ENCODE assay signal across 8 cellular contexts in genomic region chr2:45643543-45644542, GRCh38. TPM values are rescaled to one million over a fixed set of nuclear protein-coding genes. Genes with fewer than 3 reads are reported as not detected.
DNase-seq lines count a peak whose midpoint lies in the region; ATAC-seq, FAIRE-seq and TF ChIP-seq lines count a peak whose summit lies in the region.

No MANE protein-coding gene starts in this region.

- DNase-seq in DMS114 treated with DMSO at 0.1 percent for 48 hours (lab: John Stamatoyannopoulos, UW; ENCODE audit: unreplicated experiment) (peak; percentile 43), T-helper 2 cell (peak; percentile 51 to 67 (median 64)), GM12878 (ENCODE audit: low read depth, low spot score) (no peak), sigmoid colon (peak; percentile 78)

- H3K4me1 ChIP-seq in GM12878 (ENCODE audit: control insufficient read depth, insufficient read depth, low read length) = no peaks in the 10 kb centered on the region
- H3K4me1 ChIP-seq in sigmoid colon = peaks cover 0 to 37% (median 22%) of the 10 kb centered on the region in 4 donors

- TF ChIP-seq POLR2A in GM12878 (IDR thresholded peaks at IDR 0.05; ENCODE audit: low read depth, low read length) = no peak
- no peak for TF ChIP-seq POLR2A in sigmoid colon (IDR thresholded peaks at IDR 0.05)

- no peaks in the 10 kb centered on the region; the same call in 2 of the 3 replicates for H3K9me3 ChIP-seq in GM12878 (replicated peaks; ENCODE audit: control insufficient read depth, insufficient read depth, low read length)
- no peaks in the 10 kb centered on the region for H3K9me3 ChIP-seq in sigmoid colon

- BruUV-seq in GM12878 (replicated peaks; lab: Mats Ljungman, UMichigan) = no TSS peak

- SMC1A ChIA-PET in GM12878 (lab: Charles Lee; ENCODE audit: uncharacterized antibody, unreplicated experiment) = interaction anchor here (0.6 to 4.4 kb wide), 21 partner anchors 17 to 419 kb away, joined by 3 to 56 read pairs (median 4); no protein-coding TSS in a partner anchor

- no peaks in the 10 kb centered on the region for H4K20me1 ChIP-seq in GM12878 (ENCODE audit: control insufficient read depth, insufficient read depth)

- intact Hi-C loops in GM12878 (cut with micrococcal nuclease; ENCODE audit: unreplicated experiment) = loop anchor here (1.0 to 5.0 kb wide), 3 partner anchors 193 to 348 kb away; no protein-coding TSS in a partner anchor
- intact Hi-C loops in sigmoid colon (cut with DNase I) = loop anchor here (1.0 to 2.0 kb wide), 3 partner anchors 292 to 817 kb away; no protein-coding TSS in a partner anchor

- WGBS in GM12878 (ENCODE audit: insufficient coverage, insufficient replicate concordance, low lambda C conversion rate, missing lambda C conversion rate) = 11% methylated on average over 48 of the region's 49 CpGs
- WGBS in sigmoid colon, 2 donors = 10 to 13% methylated on average over 49 of the region's 49 CpGs

- peak; percentile 68 for ATAC-seq in GM21528 (IDR thresholded peaks at IDR 0.05; ENCODE audit: low FRiP score, unreplicated experiment)
- peak; percentile 99 for ATAC-seq in GM12878
- no peak for ATAC-seq in HG02840 (IDR thresholded peaks at IDR 0.05; ENCODE audit: low FRiP score, unreplicated experiment)

- peak overlapping the region; percentile 92 for H3K4me2 ChIP-seq in GM12878 (ENCODE audit: control insufficient read depth, insufficient read depth)

- CTCF ChIA-PET in GM12878 (lab: Yijun Ruan, JAX) = interaction anchor here (0.7 to 5.0 kb wide), 28 partner anchors 9 to 818 kb away, joined by 3 to 64 read pairs (median 4); no protein-coding TSS in a partner anchor

- TF ChIP-seq RAD21 in GM12878 (IDR thresholded peaks at IDR 0.05; ENCODE audit: insufficient read depth, low read depth, low read length) = peak; percentile 93

- H3K79me2 ChIP-seq in GM12878 (ENCODE audit: control insufficient read depth, insufficient read depth, low read length) = no peaks in the 10 kb centered on the region

- H2AFZ ChIP-seq in GM12878 (ENCODE audit: control insufficient read depth, low read depth, low read length) = peak overlapping the region; percentile 51

- TF ChIP-seq CTCF in LNCAP (IDR thresholded peaks at IDR 0.05) (peak; percentile 62), GM12878 (IDR thresholded peaks at IDR 0.05 in 2 of 3, conservative IDR thresholded peaks at IDR 0.05 in 1 of 3; ENCODE audit: control insufficient read depth in 2 of 3, extremely low read depth in 1 of 3, insufficient read depth in 1 of 3, low read depth in 3 of 3, low read length in 3 of 3) (peak; percentile 80 to 84 (median 81)), sigmoid colon (IDR thresholded peaks at IDR 0.05) (peak; percentile 91 to 99 (median 97))

- no peak overlapping the region for H3K27ac ChIP-seq in GM12878 (ENCODE audit: control insufficient read depth, insufficient read depth)
- H3K27ac ChIP-seq in sigmoid colon = peak overlapping the region in 3 of 4 donors; percentile 35 to 67 (median 36)

- H3K4me3 ChIP-seq in GM12878 (peak overlapping the region; percentile 69; the same call in 1 of the 2 replicates), iPS-11a (ENCODE audit: low read depth, low read length) (peak overlapping the region; percentile 21), sigmoid colon (peak overlapping the region; percentile 32 to 69 (median 58))

- no peak for TF ChIP-seq EP300 in GM12878 (IDR thresholded peaks at IDR 0.05; ENCODE audit: borderline replicate concordance in 1 of 2, control insufficient read depth in 1 of 2, low read depth in 2 of 2, low read length in 2 of 2)
- TF ChIP-seq EP300 in sigmoid colon (IDR thresholded peaks at IDR 0.05) = no peak

- H3K27me3 ChIP-seq in GM12878 (replicated peaks in 1 of 2; ENCODE audit: control insufficient read depth in 2 of 2, insufficient read depth in 2 of 2, low read length in 1 of 2) (no peaks in the 10 kb centered on the region; a peak in 1 of 4 replicates), sigmoid colon (peaks cover 0 to 4% (median 0%) of the 10 kb centered on the region in 3 donors)

- in situ Hi-C loops in GM12878 (cut with MboI) = loop anchor here (25.0 kb wide), 1 partner anchor 718 kb away; no protein-coding TSS in a partner anchor

- peak overlapping the region; percentile 42; the same call in 1 of the 2 replicates for H3K9ac ChIP-seq in GM12878 (ENCODE audit: control insufficient read depth, insufficient read depth, low read length)

- peak; percentile 72 for FAIRE-seq in GM12878 (lab: Jason Lieb, UNC)

- H3K36me3 ChIP-seq in GM12878 (ENCODE audit: control insufficient read depth in 2 of 2, insufficient read depth in 2 of 2, low read length in 1 of 2) (no peaks in the 10 kb centered on the region), sigmoid colon (no peaks in the 10 kb centered on the region)

- RAD21 ChIA-PET in GM12878 (lab: Charles Lee; ENCODE audit: unreplicated experiment) = interaction anchor here (0.6 to 4.9 kb wide), 12 partner anchors 9 to 723 kb away, joined by 3 to 39 read pairs (median 5); no protein-coding TSS in a partner anchor

- POLR2A ChIA-PET in GM12878 (lab: Charles Lee) = interaction anchor here (0.9 kb wide), 1 partner anchor 190 kb away, joined by 3 read pairs; no protein-coding TSS in a partner anchor

TF ChIP-seq in GM12878, 131 proteins besides CTCF, POLR2A, EP300 and RAD21 (continues in another document):
- TF ChIP-seq SMARCA5 (IDR thresholded peaks at IDR 0.05) (peak; percentile 93), ZSCAN29 (IDR thresholded peaks at IDR 0.05) (0 out of 2 replicates have a peak, but pooled peaks have one; percentile 35), ZNF592 (IDR thresholded peaks at IDR 0.05) (peak; percentile 79)

RNA-seq across cellular contexts. Expression of gene PRKCE, which starts 7.6 kb away (rescaled TPM):
- 80.0 and 82.5 TPM in 2 replicates for total RNA-seq in GM12878 (2013; cell fraction: nucleolus; rRNA removed)
- total RNA-seq in GM12878 (2014; rRNA removed) = 15.4 and 15.6 TPM in 2 replicates
- total RNA-seq in GM12878 (2014; rRNA removed; fragmentation: Illumina TruSeq; extraction: Trizol) = 12.7 and 13.5 TPM in 2 replicates
- total RNA-seq in GM12878 (2021) = 28.2 and 30.8 TPM in 2 replicates
- 4.6 TPM for polyA plus RNA-seq in GM12878 (2011; ENCODE audit: low read depth)
- polyA plus RNA-seq in GM12878 (2011; rRNA removed) = 6.4 and 6.7 TPM in 2 replicates
- polyA plus RNA-seq in GM12878 (2011; cell fraction: cytosol; rRNA removed) = 5.0 and 5.4 TPM in 2 replicates
- polyA plus RNA-seq in GM12878 (2011; cell fraction: nucleus; rRNA removed) = 12.7 and 14.2 TPM in 2 replicates
- 6.2 and 7.3 TPM in 2 replicates for polyA plus RNA-seq in GM12878 (2012)
- 8.3 and 11.2 TPM in 2 replicates for polyA plus RNA-seq in GM12878 (2014; fragmentation: Illumina TruSeq; extraction: Trizol)
- polyA plus RNA-seq in GM12878 (2014; fragmentation: Nextera tagmentation; extraction: Ambion mirVana) = 1 to 10 TPM; 2.6 to 3.0 TPM
- polyA plus RNA-seq in GM12878 (2014; rRNA removed) = 10.9 TPM in 2 replicates
- 10 to 100 TPM; 11.7 to 20.5 TPM for polyA plus RNA-seq in GM12878 (2016; fragmentation: Nextera tagmentation; extraction: Ambion mirVana)
- 25.6 and 28.1 TPM in 2 replicates for polyA minus RNA-seq in GM12878 (2011; rRNA and poly(A)+ RNA removed)
- polyA minus RNA-seq in GM12878 (2011; cell fraction: cytosol; rRNA and poly(A)+ RNA removed) = 8.9 and 12.7 TPM in 2 replicates
- polyA minus RNA-seq in GM12878 (2011; cell fraction: nucleus; rRNA and poly(A)+ RNA removed) = 49.2 and 86.5 TPM in 2 replicates
- total RNA-seq in sigmoid colon = 10 to 100 TPM; 15.8 to 21.9 (median 19.2) TPM
- polyA plus RNA-seq in sigmoid colon = 1 to 10 TPM; 3.0 to 7.7 (median 3.5) TPM

RNA-seq across cellular contexts. Expression of gene SRBD1, which starts 32.8 kb away (rescaled TPM):
- 80.4 and 82.4 TPM in 2 replicates for total RNA-seq in GM12878 (2013; cell fraction: nucleolus; rRNA removed)
- 22.5 and 28.4 TPM in 2 replicates for total RNA-seq in GM12878 (2014; rRNA removed)
- total RNA-seq in GM12878 (2014; rRNA removed; fragmentation: Illumina TruSeq; extraction: Trizol) = 33.1 and 34.0 TPM in 2 replicates
- total RNA-seq in GM12878 (2021) = 19.7 and 23.7 TPM in 2 replicates
- polyA plus RNA-seq in GM12878 (2011; ENCODE audit: low read depth) = 5.8 TPM
- 15.9 and 25.3 TPM in 2 replicates for polyA plus RNA-seq in GM12878 (2011; rRNA removed)
- 6.7 and 8.0 TPM in 2 replicates for polyA plus RNA-seq in GM12878 (2011; cell fraction: cytosol; rRNA removed)
- polyA plus RNA-seq in GM12878 (2011; cell fraction: nucleus; rRNA removed) = 10.1 and 13.6 TPM in 2 replicates
- 6.9 and 10.2 TPM in 2 replicates for polyA plus RNA-seq in GM12878 (2012)
- 22.4 and 34.4 TPM in 2 replicates for polyA plus RNA-seq in GM12878 (2014; fragmentation: Illumina TruSeq; extraction: Trizol)
- polyA plus RNA-seq in GM12878 (2014; fragmentation: Nextera tagmentation; extraction: Ambion mirVana) = 10 to 100 TPM in 1 of 2 experiments, 1 to 10 TPM in 1; 9.7 to 13.1 TPM
- polyA plus RNA-seq in GM12878 (2014; rRNA removed) = 9.1 and 12.7 TPM in 2 replicates
- 10 to 100 TPM; 20.4 to 21.6 TPM for polyA plus RNA-seq in GM12878 (2016; fragmentation: Nextera tagmentation; extraction: Ambion mirVana)
- polyA minus RNA-seq in GM12878 (2011; rRNA and poly(A)+ RNA removed) = 42.3 and 53.0 TPM in 2 replicates
- 16.4 and 17.9 TPM in 2 replicates for polyA minus RNA-seq in GM12878 (2011; cell fraction: cytosol; rRNA and poly(A)+ RNA removed)
- polyA minus RNA-seq in GM12878 (2011; cell fraction: nucleus; rRNA and poly(A)+ RNA removed) = 35.5 and 46.9 TPM in 2 replicates
- total RNA-seq in sigmoid colon = 10 to 100 TPM; 13.3 to 31.4 (median 17.6) TPM
- 10 to 100 TPM in 1 of 3 donors, 1 to 10 TPM in 2; 9.0 to 16.0 (median 9.8) TPM for polyA plus RNA-seq in sigmoid colon
